ENCODE assay signal across 1 cellular context in the genomic region with DNA sequence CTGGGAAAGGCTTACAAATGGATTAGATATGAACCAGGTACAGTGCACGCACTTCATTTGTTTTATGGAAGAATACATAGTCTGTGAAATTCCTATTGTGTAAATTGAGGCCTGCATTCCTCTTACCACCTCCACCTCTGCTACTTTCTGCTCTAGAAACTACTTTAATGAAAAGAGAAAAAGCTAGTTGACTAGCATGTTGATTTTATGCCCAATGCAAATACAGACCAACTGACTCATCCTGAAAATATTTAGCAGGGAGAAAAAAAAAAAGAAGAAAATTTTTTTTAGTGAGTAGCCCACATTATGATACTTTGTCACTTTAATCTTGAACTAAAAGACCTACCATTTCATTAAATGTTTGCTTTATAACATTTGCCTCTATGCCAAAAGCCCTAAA.
TF ChIP-seq lines count a peak whose summit lies in the region.

No MANE protein-coding gene starts in this region.

TF ChIP-seq in HepG2, 621 proteins besides CTCF, POLR2A, EP300 and RAD21 (continued from another document):
- TF ChIP-seq, protein P1, sequence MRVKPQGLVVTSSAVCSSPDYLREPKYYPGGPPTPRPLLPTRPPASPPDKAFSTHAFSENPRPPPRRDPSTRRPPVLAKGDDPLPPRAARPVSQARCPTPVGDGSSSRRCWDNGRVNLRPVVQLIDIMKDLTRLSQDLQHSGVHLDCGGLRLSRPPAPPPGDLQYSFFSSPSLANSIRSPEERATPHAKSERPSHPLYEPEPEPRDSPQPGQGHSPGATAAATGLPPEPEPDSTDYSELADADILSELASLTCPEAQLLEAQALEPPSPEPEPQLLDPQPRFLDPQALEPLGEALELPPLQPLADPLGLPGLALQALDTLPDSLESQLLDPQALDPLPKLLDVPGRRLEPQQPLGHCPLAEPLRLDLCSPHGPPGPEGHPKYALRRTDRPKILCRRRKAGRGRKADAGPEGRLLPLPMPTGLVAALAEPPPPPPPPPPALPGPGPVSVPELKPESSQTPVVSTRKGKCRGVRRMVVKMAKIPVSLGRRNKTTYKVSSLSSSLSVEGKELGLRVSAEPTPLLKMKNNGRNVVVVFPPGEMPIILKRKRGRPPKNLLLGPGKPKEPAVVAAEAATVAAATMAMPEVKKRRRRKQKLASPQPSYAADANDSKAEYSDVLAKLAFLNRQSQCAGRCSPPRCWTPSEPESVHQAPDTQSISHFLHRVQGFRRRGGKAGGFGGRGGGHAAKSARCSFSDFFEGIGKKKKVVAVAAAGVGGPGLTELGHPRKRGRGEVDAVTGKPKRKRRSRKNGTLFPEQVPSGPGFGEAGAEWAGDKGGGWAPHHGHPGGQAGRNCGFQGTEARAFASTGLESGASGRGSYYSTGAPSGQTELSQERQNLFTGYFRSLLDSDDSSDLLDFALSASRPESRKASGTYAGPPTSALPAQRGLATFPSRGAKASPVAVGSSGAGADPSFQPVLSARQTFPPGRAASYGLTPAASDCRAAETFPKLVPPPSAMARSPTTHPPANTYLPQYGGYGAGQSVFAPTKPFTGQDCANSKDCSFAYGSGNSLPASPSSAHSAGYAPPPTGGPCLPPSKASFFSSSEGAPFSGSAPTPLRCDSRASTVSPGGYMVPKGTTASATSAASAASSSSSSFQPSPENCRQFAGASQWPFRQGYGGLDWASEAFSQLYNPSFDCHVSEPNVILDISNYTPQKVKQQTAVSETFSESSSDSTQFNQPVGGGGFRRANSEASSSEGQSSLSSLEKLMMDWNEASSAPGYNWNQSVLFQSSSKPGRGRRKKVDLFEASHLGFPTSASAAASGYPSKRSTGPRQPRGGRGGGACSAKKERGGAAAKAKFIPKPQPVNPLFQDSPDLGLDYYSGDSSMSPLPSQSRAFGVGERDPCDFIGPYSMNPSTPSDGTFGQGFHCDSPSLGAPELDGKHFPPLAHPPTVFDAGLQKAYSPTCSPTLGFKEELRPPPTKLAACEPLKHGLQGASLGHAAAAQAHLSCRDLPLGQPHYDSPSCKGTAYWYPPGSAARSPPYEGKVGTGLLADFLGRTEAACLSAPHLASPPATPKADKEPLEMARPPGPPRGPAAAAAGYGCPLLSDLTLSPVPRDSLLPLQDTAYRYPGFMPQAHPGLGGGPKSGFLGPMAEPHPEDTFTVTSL (CRISPR knock-in tag; IDR thresholded peaks at IDR 0.05; ENCODE audit: borderline replicate concordance): peak; percentile 57; the same call in 1 of the 2 replicates
- TF ChIP-seq FOXP1 (IDR thresholded peaks at IDR 0.05) (no peak), FOXP1 (CRISPR knock-in tag; IDR thresholded peaks at IDR 0.05) (0 out of 2 replicates have a peak, but pooled peaks have one; percentile 23), RBM39 (IDR thresholded peaks at IDR 0.05; ENCODE audit: low read depth, low read length, poor library complexity, severe bottlenecking) (no peak), FOXA3 (CRISPR knock-in tag; IDR thresholded peaks at IDR 0.05) (peak; percentile 85), SOX13 (IDR thresholded peaks at IDR 0.05) (no peak), SOX13 (CRISPR knock-in tag; conservative IDR thresholded peaks at IDR 0.05 in 1 of 2, IDR thresholded peaks at IDR 0.05 in 1 of 2) (peak in 1 of 2 experiments; percentile 70; a peak in 2 of 4 replicates), ZNF431 (CRISPR knock-in tag; IDR thresholded peaks at IDR 0.05; ENCODE audit: borderline replicate concordance, low read depth) (no peak), JUND (CRISPR knock-in tag; IDR thresholded peaks at IDR 0.05) (peak; percentile 58; the same call in 1 of the 2 replicates), SOX5 (CRISPR knock-in tag; IDR thresholded peaks at IDR 0.05; ENCODE audit: borderline replicate concordance) (peak; percentile 54; the same call in 1 of the 2 replicates), FOSL2 (CRISPR knock-in tag; IDR thresholded peaks at IDR 0.05) (peak; percentile 68; the same call in 1 of the 2 replicates), TEAD3 (CRISPR knock-in tag; optimal IDR thresholded peaks at IDR 0.05; ENCODE audit: borderline replicate concordance) (peak; percentile 64), NPAS2 (CRISPR knock-in tag; IDR thresholded peaks at IDR 0.05; ENCODE audit: borderline replicate concordance) (no peak), GATAD2A (CRISPR knock-in tag; IDR thresholded peaks at IDR 0.05) (0 out of 2 replicates have a peak, but pooled peaks have one; percentile 25), BCL6 (CRISPR knock-in tag; IDR thresholded peaks at IDR 0.05) (0 out of 2 replicates have a peak, but pooled peaks have one; percentile 18), ELF1 (CRISPR knock-in tag; IDR thresholded peaks at IDR 0.05) (no peak), FOXK1 (CRISPR knock-in tag; IDR thresholded peaks at IDR 0.05; ENCODE audit: borderline replicate concordance, low read depth) (0 out of 2 replicates have a peak, but pooled peaks have one; percentile 16), HOXA7 (CRISPR knock-in tag; IDR thresholded peaks at IDR 0.05) (no peak), FOXA1 (IDR thresholded peaks at IDR 0.05) (peak; percentile 81), FOXA1 (CRISPR knock-in tag; IDR thresholded peaks at IDR 0.05) (peak; percentile 61), FOSL1 (CRISPR knock-in tag; IDR thresholded peaks at IDR 0.05; ENCODE audit: borderline replicate concordance) (peak; percentile 78; the same call in 1 of the 2 replicates), ZNF496 (CRISPR knock-in tag; IDR thresholded peaks at IDR 0.05; ENCODE audit: insufficient replicate concordance) (no peak)
- TF ChIP-seq, protein P2, sequence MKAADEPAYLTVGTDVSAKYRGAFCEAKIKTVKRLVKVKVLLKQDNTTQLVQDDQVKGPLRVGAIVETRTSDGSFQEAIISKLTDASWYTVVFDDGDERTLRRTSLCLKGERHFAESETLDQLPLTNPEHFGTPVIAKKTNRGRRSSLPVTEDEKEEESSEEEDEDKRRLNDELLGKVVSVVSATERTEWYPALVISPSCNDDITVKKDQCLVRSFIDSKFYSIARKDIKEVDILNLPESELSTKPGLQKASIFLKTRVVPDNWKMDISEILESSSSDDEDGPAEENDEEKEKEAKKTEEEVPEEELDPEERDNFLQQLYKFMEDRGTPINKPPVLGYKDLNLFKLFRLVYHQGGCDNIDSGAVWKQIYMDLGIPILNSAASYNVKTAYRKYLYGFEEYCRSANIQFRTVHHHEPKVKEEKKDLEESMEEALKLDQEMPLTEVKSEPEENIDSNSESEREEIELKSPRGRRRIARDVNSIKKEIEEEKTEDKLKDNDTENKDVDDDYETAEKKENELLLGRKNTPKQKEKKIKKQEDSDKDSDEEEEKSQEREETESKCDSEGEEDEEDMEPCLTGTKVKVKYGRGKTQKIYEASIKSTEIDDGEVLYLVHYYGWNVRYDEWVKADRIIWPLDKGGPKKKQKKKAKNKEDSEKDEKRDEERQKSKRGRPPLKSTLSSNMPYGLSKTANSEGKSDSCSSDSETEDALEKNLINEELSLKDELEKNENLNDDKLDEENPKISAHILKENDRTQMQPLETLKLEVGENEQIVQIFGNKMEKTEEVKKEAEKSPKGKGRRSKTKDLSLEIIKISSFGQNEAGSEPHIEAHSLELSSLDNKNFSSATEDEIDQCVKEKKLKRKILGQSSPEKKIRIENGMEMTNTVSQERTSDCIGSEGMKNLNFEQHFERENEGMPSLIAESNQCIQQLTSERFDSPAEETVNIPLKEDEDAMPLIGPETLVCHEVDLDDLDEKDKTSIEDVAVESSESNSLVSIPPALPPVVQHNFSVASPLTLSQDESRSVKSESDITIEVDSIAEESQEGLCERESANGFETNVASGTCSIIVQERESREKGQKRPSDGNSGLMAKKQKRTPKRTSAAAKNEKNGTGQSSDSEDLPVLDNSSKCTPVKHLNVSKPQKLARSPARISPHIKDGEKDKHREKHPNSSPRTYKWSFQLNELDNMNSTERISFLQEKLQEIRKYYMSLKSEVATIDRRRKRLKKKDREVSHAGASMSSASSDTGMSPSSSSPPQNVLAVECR (CRISPR knock-in tag; IDR thresholded peaks at IDR 0.05; ENCODE audit: borderline replicate concordance): no peak
- TF ChIP-seq, protein P3, sequence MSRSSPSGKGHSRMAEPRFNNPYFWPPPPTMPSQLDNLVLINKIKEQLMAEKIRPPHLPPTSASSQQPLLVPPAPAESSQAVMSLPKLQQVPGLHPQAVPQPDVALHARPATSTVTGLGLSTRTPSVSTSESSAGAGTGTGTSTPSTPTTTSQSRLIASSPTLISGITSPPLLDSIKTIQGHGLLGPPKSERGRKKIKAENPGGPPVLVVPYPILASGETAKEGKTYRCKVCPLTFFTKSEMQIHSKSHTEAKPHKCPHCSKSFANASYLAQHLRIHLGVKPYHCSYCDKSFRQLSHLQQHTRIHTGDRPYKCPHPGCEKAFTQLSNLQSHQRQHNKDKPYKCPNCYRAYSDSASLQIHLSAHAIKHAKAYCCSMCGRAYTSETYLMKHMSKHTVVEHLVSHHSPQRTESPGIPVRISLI (CRISPR knock-in tag; IDR thresholded peaks at IDR 0.05; ENCODE audit: borderline replicate concordance): peak; percentile 50; the same call in 1 of the 2 replicates
- TF ChIP-seq, protein P4, sequence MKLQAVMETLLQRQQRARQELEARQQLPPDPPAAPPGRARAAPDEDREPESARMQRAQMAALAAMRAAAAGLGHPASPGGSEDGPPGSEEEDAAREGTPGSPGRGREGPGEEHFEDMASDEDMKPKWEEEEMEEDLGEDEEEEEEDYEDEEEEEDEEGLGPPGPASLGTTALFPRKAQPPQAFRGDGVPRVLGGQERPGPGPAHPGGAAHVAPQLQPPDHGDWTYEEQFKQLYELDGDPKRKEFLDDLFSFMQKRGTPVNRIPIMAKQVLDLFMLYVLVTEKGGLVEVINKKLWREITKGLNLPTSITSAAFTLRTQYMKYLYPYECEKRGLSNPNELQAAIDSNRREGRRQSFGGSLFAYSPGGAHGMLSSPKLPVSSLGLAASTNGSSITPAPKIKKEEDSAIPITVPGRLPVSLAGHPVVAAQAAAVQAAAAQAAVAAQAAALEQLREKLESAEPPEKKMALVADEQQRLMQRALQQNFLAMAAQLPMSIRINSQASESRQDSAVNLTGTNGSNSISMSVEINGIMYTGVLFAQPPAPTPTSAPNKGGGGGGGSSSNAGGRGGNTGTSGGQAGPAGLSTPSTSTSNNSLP (IDR thresholded peaks at IDR 0.05; ENCODE audit: low read depth, low read length): peak; percentile 68
